ENCODE assay signal across 1 cellular context in genomic region chr20:25309395-25310267, GRCh38.
TF ChIP-seq lines count a peak whose summit lies in the region.

No MANE protein-coding gene starts in this region.

TF ChIP-seq in HepG2, 621 proteins besides CTCF, POLR2A, EP300 and RAD21 (continued from another document and continues in another):
- TF ChIP-seq, protein P1, sequence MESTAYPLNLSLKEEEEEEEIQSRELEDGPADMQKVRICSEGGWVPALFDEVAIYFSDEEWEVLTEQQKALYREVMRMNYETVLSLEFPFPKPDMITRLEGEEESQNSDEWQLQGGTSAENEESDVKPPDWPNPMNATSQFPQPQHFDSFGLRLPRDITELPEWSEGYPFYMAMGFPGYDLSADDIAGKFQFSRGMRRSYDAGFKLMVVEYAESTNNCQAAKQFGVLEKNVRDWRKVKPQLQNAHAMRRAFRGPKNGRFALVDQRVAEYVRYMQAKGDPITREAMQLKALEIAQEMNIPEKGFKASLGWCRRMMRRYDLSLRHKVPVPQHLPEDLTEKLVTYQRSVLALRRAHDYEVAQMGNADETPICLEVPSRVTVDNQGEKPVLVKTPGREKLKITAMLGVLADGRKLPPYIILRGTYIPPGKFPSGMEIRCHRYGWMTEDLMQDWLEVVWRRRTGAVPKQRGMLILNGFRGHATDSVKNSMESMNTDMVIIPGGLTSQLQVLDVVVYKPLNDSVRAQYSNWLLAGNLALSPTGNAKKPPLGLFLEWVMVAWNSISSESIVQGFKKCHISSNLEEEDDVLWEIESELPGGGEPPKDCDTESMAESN (CRISPR knock-in tag; conservative IDR thresholded peaks at IDR 0.05): no peak
- TF ChIP-seq ZNF280D (CRISPR knock-in tag; IDR thresholded peaks at IDR 0.05): no peak
- no peak; the same call in 1 of the 2 replicates for TF ChIP-seq ZBTB20 (CRISPR knock-in tag; IDR thresholded peaks at IDR 0.05; ENCODE audit: borderline replicate concordance, low read depth)
- TF ChIP-seq MBNL3 (CRISPR knock-in tag; conservative IDR thresholded peaks at IDR 0.05): no peak
- TF ChIP-seq SRSF1 (optimal IDR thresholded peaks at IDR 0.05; ENCODE audit: low read depth, low read length): peak; percentile 35
- no peak for TF ChIP-seq SNRNP70 (IDR thresholded peaks at IDR 0.05; ENCODE audit: low read depth, low read length)
- TF ChIP-seq, protein P2, sequence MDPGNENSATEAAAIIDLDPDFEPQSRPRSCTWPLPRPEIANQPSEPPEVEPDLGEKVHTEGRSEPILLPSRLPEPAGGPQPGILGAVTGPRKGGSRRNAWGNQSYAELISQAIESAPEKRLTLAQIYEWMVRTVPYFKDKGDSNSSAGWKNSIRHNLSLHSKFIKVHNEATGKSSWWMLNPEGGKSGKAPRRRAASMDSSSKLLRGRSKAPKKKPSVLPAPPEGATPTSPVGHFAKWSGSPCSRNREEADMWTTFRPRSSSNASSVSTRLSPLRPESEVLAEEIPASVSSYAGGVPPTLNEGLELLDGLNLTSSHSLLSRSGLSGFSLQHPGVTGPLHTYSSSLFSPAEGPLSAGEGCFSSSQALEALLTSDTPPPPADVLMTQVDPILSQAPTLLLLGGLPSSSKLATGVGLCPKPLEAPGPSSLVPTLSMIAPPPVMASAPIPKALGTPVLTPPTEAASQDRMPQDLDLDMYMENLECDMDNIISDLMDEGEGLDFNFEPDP (CRISPR knock-in tag; conservative IDR thresholded peaks at IDR 0.05): no peak
- TF ChIP-seq ZNF33A (CRISPR knock-in tag; IDR thresholded peaks at IDR 0.05; ENCODE audit: borderline replicate concordance): no peak
- TF ChIP-seq ZNF282 (IDR thresholded peaks at IDR 0.05; ENCODE audit: partially characterized antibody): no peak
- no peak for TF ChIP-seq CCDC6 (CRISPR knock-in tag; IDR thresholded peaks at IDR 0.05)
- no peak for TF ChIP-seq WIZ (CRISPR knock-in tag; IDR thresholded peaks at IDR 0.05)
- no peak for TF ChIP-seq ZNF766 (CRISPR knock-in tag; IDR thresholded peaks at IDR 0.05; ENCODE audit: borderline replicate concordance)
- peak; percentile 1 for TF ChIP-seq ASH2L (IDR thresholded peaks at IDR 0.05; ENCODE audit: insufficient read length, low read depth, low read length)
- 0 out of 2 replicates have a peak, but pooled peaks have one; percentile 54 for TF ChIP-seq ZFP36L1 (CRISPR knock-in tag; IDR thresholded peaks at IDR 0.05)
- no peak for TF ChIP-seq SRSF9 (IDR thresholded peaks at IDR 0.05; ENCODE audit: borderline replicate concordance, insufficient read depth, low read depth, low read length, poor library complexity, severe bottlenecking)
- no peak for TF ChIP-seq ZFP36L2 (CRISPR knock-in tag; IDR thresholded peaks at IDR 0.05)
- peak; percentile 47 for TF ChIP-seq MAFF (IDR thresholded peaks at IDR 0.05; ENCODE audit: low read depth, low read length)
- TF ChIP-seq EEA1 (CRISPR knock-in tag; IDR thresholded peaks at IDR 0.05; ENCODE audit: borderline replicate concordance): no peak; the same call in 1 of the 2 replicates
- no peak for TF ChIP-seq ZNF841 (CRISPR knock-in tag; IDR thresholded peaks at IDR 0.05; ENCODE audit: borderline replicate concordance)
- TF ChIP-seq, protein P3, sequence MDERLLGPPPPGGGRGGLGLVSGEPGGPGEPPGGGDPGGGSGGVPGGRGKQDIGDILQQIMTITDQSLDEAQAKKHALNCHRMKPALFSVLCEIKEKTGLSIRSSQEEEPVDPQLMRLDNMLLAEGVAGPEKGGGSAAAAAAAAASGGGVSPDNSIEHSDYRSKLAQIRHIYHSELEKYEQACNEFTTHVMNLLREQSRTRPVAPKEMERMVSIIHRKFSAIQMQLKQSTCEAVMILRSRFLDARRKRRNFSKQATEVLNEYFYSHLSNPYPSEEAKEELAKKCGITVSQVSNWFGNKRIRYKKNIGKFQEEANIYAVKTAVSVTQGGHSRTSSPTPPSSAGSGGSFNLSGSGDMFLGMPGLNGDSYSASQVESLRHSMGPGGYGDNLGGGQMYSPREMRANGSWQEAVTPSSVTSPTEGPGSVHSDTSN (CRISPR knock-in tag; IDR thresholded peaks at IDR 0.05): no peak
- TF ChIP-seq U2AF2 (IDR thresholded peaks at IDR 0.05; ENCODE audit: low read depth, low read length): no peak
- no peak for TF ChIP-seq ZFP1 (CRISPR knock-in tag; IDR thresholded peaks at IDR 0.05)
- TF ChIP-seq, protein P4, sequence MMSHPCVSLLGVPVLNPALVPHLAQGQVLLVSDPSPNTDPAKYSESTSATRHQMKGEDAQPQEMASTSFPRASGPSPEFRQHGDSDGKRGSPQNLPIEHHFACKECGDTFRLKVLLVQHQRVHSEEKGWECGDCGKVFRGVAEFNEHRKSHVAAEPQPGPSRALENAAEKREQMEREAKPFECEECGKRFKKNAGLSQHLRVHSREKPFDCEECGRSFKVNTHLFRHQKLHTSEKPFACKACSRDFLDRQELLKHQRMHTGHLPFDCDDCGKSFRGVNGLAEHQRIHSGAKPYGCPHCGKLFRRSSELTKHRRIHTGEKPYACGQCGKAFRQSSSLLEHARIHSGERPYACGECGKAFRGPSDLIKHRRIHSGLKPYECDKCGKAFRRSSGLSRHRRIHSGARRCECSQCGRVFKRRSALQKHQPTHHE (CRISPR knock-in tag; IDR thresholded peaks at IDR 0.05; ENCODE audit: borderline replicate concordance): no peak
- no peak for TF ChIP-seq CBX2 (IDR thresholded peaks at IDR 0.05; ENCODE audit: low read depth, low read length)
- no peak for TF ChIP-seq CBX2 (CRISPR knock-in tag; IDR thresholded peaks at IDR 0.05; ENCODE audit: low read depth)
- TF ChIP-seq GFI1 (CRISPR knock-in tag; IDR thresholded peaks at IDR 0.05; ENCODE audit: borderline replicate concordance): no peak
- no peak for TF ChIP-seq ZNF530 (CRISPR knock-in tag; IDR thresholded peaks at IDR 0.05; ENCODE audit: low read depth)
- no peak for TF ChIP-seq PHF8 (CRISPR knock-in tag; IDR thresholded peaks at IDR 0.05)
- TF ChIP-seq ZNF687 (CRISPR knock-in tag; IDR thresholded peaks at IDR 0.05): peak; percentile 79
- 0 out of 2 replicates have a peak, but pooled peaks have one; percentile 8 for TF ChIP-seq HOXD1 (CRISPR knock-in tag; IDR thresholded peaks at IDR 0.05)
- TF ChIP-seq LCORL (IDR thresholded peaks at IDR 0.05): no peak
- peak; percentile 84 for TF ChIP-seq LCORL (CRISPR knock-in tag; IDR thresholded peaks at IDR 0.05)
- peak; percentile 45; the same call in 1 of the 2 replicates for TF ChIP-seq MYC (CRISPR knock-in tag; IDR thresholded peaks at IDR 0.05; ENCODE audit: borderline replicate concordance)
- TF ChIP-seq ZNF703 (CRISPR knock-in tag; IDR thresholded peaks at IDR 0.05; ENCODE audit: borderline replicate concordance): no peak
- TF ChIP-seq GATAD1 (CRISPR knock-in tag; IDR thresholded peaks at IDR 0.05): no peak
- TF ChIP-seq MAFG (CRISPR knock-in tag; IDR thresholded peaks at IDR 0.05): no peak
- TF ChIP-seq, protein P5, sequence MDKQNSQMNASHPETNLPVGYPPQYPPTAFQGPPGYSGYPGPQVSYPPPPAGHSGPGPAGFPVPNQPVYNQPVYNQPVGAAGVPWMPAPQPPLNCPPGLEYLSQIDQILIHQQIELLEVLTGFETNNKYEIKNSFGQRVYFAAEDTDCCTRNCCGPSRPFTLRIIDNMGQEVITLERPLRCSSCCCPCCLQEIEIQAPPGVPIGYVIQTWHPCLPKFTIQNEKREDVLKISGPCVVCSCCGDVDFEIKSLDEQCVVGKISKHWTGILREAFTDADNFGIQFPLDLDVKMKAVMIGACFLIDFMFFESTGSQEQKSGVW (CRISPR knock-in tag; IDR thresholded peaks at IDR 0.05; ENCODE audit: borderline replicate concordance): no peak
- TF ChIP-seq, protein P6, sequence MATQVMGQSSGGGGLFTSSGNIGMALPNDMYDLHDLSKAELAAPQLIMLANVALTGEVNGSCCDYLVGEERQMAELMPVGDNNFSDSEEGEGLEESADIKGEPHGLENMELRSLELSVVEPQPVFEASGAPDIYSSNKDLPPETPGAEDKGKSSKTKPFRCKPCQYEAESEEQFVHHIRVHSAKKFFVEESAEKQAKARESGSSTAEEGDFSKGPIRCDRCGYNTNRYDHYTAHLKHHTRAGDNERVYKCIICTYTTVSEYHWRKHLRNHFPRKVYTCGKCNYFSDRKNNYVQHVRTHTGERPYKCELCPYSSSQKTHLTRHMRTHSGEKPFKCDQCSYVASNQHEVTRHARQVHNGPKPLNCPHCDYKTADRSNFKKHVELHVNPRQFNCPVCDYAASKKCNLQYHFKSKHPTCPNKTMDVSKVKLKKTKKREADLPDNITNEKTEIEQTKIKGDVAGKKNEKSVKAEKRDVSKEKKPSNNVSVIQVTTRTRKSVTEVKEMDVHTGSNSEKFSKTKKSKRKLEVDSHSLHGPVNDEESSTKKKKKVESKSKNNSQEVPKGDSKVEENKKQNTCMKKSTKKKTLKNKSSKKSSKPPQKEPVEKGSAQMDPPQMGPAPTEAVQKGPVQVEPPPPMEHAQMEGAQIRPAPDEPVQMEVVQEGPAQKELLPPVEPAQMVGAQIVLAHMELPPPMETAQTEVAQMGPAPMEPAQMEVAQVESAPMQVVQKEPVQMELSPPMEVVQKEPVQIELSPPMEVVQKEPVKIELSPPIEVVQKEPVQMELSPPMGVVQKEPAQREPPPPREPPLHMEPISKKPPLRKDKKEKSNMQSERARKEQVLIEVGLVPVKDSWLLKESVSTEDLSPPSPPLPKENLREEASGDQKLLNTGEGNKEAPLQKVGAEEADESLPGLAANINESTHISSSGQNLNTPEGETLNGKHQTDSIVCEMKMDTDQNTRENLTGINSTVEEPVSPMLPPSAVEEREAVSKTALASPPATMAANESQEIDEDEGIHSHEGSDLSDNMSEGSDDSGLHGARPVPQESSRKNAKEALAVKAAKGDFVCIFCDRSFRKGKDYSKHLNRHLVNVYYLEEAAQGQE (IDR thresholded peaks at IDR 0.05; ENCODE audit: borderline replicate concordance in 1 of 2, low read depth in 1 of 2, low read length in 2 of 2): no peak
- TF ChIP-seq CHD2 (IDR thresholded peaks at IDR 0.05; ENCODE audit: low read depth, low read length): no peak
- peak; percentile 88; the same call in 1 of the 2 replicates for TF ChIP-seq ZNF225 (CRISPR knock-in tag; IDR thresholded peaks at IDR 0.05)
- no peak for TF ChIP-seq ZNF562 (CRISPR knock-in tag; IDR thresholded peaks at IDR 0.05; ENCODE audit: borderline replicate concordance)
- no peak for TF ChIP-seq KAT7 (CRISPR knock-in tag; IDR thresholded peaks at IDR 0.05; ENCODE audit: borderline replicate concordance)
- TF ChIP-seq SMARCC2 (IDR thresholded peaks at IDR 0.05): no peak
- no peak for TF ChIP-seq ZNF256 (CRISPR knock-in tag; conservative IDR thresholded peaks at IDR 0.05)
- no peak for TF ChIP-seq THAP7 (CRISPR knock-in tag; IDR thresholded peaks at IDR 0.05)
- no peak for TF ChIP-seq ZNF235 (CRISPR knock-in tag; IDR thresholded peaks at IDR 0.05; ENCODE audit: borderline replicate concordance)
- TF ChIP-seq ZNF558 (CRISPR knock-in tag; IDR thresholded peaks at IDR 0.05; ENCODE audit: borderline replicate concordance): no peak
